ENCODE assay signal across 25 cellular contexts in the genomic region with DNA sequence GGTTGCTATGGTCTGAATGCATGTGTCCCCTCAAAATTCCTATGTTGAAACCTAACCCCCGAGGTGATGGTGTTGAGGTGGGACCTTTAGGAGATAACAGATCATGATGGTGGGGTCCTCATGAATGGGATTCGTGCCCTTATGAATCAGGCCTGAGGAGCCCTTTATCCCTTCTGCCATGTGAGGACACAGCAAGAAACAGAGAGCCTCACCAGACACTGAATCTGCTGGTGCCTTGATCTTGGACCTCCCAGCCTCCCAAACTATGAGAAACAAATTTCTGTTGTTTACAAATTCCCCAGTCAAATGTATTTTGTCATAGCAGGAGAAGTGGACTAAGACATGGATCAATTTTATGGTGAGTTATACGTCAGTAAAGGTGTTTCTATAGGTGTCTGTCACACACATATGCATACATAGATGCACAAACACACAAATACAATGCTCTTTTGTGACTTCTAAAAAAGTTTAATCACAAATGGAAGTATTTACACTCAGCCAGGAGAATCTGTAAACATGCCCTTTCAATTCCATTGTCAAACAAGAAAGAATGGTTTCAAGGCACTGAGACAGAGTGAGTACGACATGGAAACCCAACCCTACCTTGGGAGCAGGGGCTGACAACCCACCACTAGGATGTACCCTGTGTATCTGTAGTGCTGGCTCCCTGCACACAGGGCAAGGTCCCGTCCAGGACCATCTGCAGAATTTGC.
"Had no signal": no experiment of that assay in that cellular context is flagged by ENCODE, and none has a peak within 500 bp of the region (broad histone marks: within the 10 kb centered on the region; RNA-seq: fewer than 3 reads in every experiment).

No MANE protein-coding gene starts in this region.

- ATAC-seq: activated CD8-positive, alpha-beta T cell treated with anti-CD3 and anti-CD28 coated beads, Interleukin-2, amount 10 ng/mL, durations not matched to agents 7 days and 5 days had no signal

- H3K4me1 ChIP-seq: SJCRH30 had no signal

- H3K9me3 ChIP-seq: adrenal gland, SJCRH30, SK-N-SH had no signal

- H3K27ac Mint-ChIP-seq: activated CD8-positive, alpha-beta T cell treated with anti-CD3 and anti-CD28 coated beads, Interleukin-2, amount 10 ng/mL, durations not matched to agents 7 days and 5 days; activated naive CD8-positive, alpha-beta T cell treated with anti-CD3 and anti-CD28 coated beads, Interleukin-2, amount 10 ng/mL, durations not matched to agents 7 days and 5 days had no signal

- H3K36me3 Mint-ChIP-seq: activated naive CD8-positive, alpha-beta T cell treated with anti-CD3 and anti-CD28 coated beads, Interleukin-2, amount 10 ng/mL, durations not matched to agents 7 days and 5 days had no signal

- H3K9me3 Mint-ChIP-seq: activated naive CD8-positive, alpha-beta T cell treated with anti-CD3 and anti-CD28 coated beads, Interleukin-2, amount 10 ng/mL, durations not matched to agents 7 days and 5 days had no signal

- H3K4me3 ChIP-seq: adrenal gland, SJCRH30 had no signal

- DNase-seq: activated CD4-positive, CD25-positive, alpha-beta regulatory T cell; activated CD8-positive, alpha-beta memory T cell treated with anti-CD3 and anti-CD28 coated beads, Interleukin-2, amount 50 U/mL, for 48 hours; activated CD8-positive, alpha-beta T cell treated with anti-CD3 and anti-CD28 coated beads, Interleukin-2, amount 10 ng/mL, durations not matched to agents 7 days and 5 days; activated naive CD4-positive, alpha-beta T cell treated with anti-CD3 and anti-CD28 coated beads, Interleukin-2, amount 50 U/mL, for 16 hours; activated naive CD8-positive, alpha-beta T cell treated with anti-CD3 and anti-CD28 coated beads, Interleukin-2, amount 10 ng/mL, durations not matched to agents 7 days and 5 days; activated T-cell treated with anti-CD3 and anti-CD28 coated beads, Interleukin-2, amount 50 U/mL, for 1 hour; adrenal gland; anterior cingulate cortex; KBM-7; NCI-H1092; NCI-H1417 treated with DMSO at 0.1 percent for 48 hours; NCI-H1694; NCI-H2029; NCI-H2107; NCI-H2171 treated with DMSO at 0.1 percent for 48 hours; NCI-H345; NCI-H510A; NCI-H526 treated with DMSO at 0.1 percent for 48 hours; NCI-H82; NK-92 treated with Interleukin-12 subunit alpha and Interleukin-12 subunit beta, amount 100 ng/mL, for 24 hours; Right ventricle myocardium superior; SJCRH30; SK-N-SH; T-helper 1 cell had no signal

- H3K4me3 Mint-ChIP-seq: activated CD8-positive, alpha-beta T cell treated with anti-CD3 and anti-CD28 coated beads, Interleukin-2, amount 10 ng/mL, durations not matched to agents 7 days and 5 days; activated naive CD8-positive, alpha-beta T cell treated with anti-CD3 and anti-CD28 coated beads, Interleukin-2, amount 10 ng/mL, durations not matched to agents 7 days and 5 days had no signal

- H3K27me3 ChIP-seq: adrenal gland, SJCRH30 had no signal

- H3K27ac ChIP-seq: adrenal gland, SJCRH30, VCaP had no signal

- H3K36me3 ChIP-seq: adrenal gland, SJCRH30 had no signal
